Comparison of ENCODE assay signal across 21 cellular contexts in genomic region chr7:66246549-66247171, GRCh38. TPM values are rescaled to one million over a fixed set of nuclear protein-coding genes. Genes with fewer than 3 reads are reported as not detected.
A peak's percentile ranks its signal among the peaks of the same experiment; 100 is the strongest.
DNase-seq lines count a peak whose midpoint lies in the region; ATAC-seq, FAIRE-seq and TF ChIP-seq lines count a peak whose summit lies in the region.
"Had no signal": no experiment of that assay in that cellular context is flagged by ENCODE, and none has a peak within 500 bp of the region (broad histone marks: within the 10 kb centered on the region; RNA-seq: fewer than 3 reads in every experiment).

No MANE protein-coding gene starts in this region.

- ATAC-seq in GM23338 (peak; percentile 55; the same call in 2 of the 3 replicates), HG02763 (IDR thresholded peaks at IDR 0.05; ENCODE audit: unreplicated experiment) (no peak)
- ATAC-seq: PC-3 had no signal

- H3K4me2 ChIP-seq in GM23338 = no peak overlapping the region
- H3K4me2 ChIP-seq in neural progenitor cell = no peak overlapping the region

- H3K4me1 Mint-ChIP-seq in GM23338 (peaks cover 12% of the 10 kb centered on the region), neural progenitor cell (peaks cover 9% of the 10 kb centered on the region)

- no peaks in the 10 kb centered on the region for H3K36me3 Mint-ChIP-seq in GM23338 (ENCODE audit: low read depth)
- H3K36me3 Mint-ChIP-seq in neural progenitor cell = peaks cover 8% of the 10 kb centered on the region

- H3K4me1 ChIP-seq in GM23338 (ENCODE audit: insufficient read depth) = no peaks in the 10 kb centered on the region
- H3K4me1 ChIP-seq in ectodermal cell (ENCODE audit: control insufficient read depth, insufficient read depth, low read length) = no peaks in the 10 kb centered on the region
- peaks cover 6% of the 10 kb centered on the region for H3K4me1 ChIP-seq in neural progenitor cell
- H3K4me1 ChIP-seq in kidney (ENCODE audit: control insufficient read depth in 1 of 2, insufficient read depth in 1 of 2, low read depth in 1 of 2, low read length in 2 of 2) = no peaks in the 10 kb centered on the region
- H3K4me1 ChIP-seq in adrenal gland (replicated peaks in 1 of 2) = no peaks in the 10 kb centered on the region

- WGBS in ectodermal cell, 2 experiments = 35 to 63% methylated on average over 2 of the region's 2 CpGs
- 94 to 100% (median 96%) methylated on average over 2 of the region's 2 CpGs for WGBS in adrenal gland, 4 donors

- no peaks in the 10 kb centered on the region; the same call in none of the 2 replicates for H3K79me2 ChIP-seq in GM23338 (replicated peaks; ENCODE audit: insufficient read depth)
- peaks cover 9% of the 10 kb centered on the region for H3K79me2 ChIP-seq in neural progenitor cell (ENCODE audit: low read depth)

- H3K4me3 ChIP-seq in GM23338 = no peak overlapping the region
- no peak overlapping the region for H3K4me3 ChIP-seq in ectodermal cell (ENCODE audit: insufficient read depth, low read depth, low read length)
- H3K4me3 ChIP-seq in neural progenitor cell = no peak overlapping the region
- H3K4me3 ChIP-seq in kidney (ENCODE audit: low read length in 2 of 2) = no peak overlapping the region
- no peak overlapping the region for H3K4me3 ChIP-seq in adrenal gland
- H3K4me3 ChIP-seq: SJSA1 had no signal

- H3K27ac Mint-ChIP-seq in GM23338 (0 out of 2 replicates have a peak overlapping the region, but pooled peaks have one; percentile 17), neural progenitor cell (no peak overlapping the region)
- H3K27ac Mint-ChIP-seq: IgD-negative memory B cell had no signal

- no peaks in the 10 kb centered on the region for H3K36me3 ChIP-seq in GM23338 (ENCODE audit: insufficient read depth)
- no peaks in the 10 kb centered on the region for H3K36me3 ChIP-seq in ectodermal cell (ENCODE audit: control insufficient read depth, insufficient read depth, low read length)
- H3K36me3 ChIP-seq in neural progenitor cell = no peaks in the 10 kb centered on the region
- no peaks in the 10 kb centered on the region for H3K36me3 ChIP-seq in kidney (ENCODE audit: control insufficient read depth in 1 of 2, insufficient read depth in 2 of 2, low read length in 2 of 2)
- H3K36me3 ChIP-seq in adrenal gland (replicated peaks in 1 of 2) = no peaks in the 10 kb centered on the region

- H4K20me1 ChIP-seq in GM23338 (replicated peaks; ENCODE audit: insufficient read depth) (peaks cover 7% of the 10 kb centered on the region; the same call in 1 of the 2 replicates), neural progenitor cell (ENCODE audit: low read depth) (no peaks in the 10 kb centered on the region)

- intact Hi-C loops in kidney (cut with DNase I) = no loop called here
- intact Hi-C loops in adrenal gland (cut with DNase I) = no loop called here

- H3K27me3 Mint-ChIP-seq in GM23338 (ENCODE audit: insufficient read depth, low read depth, poor library complexity) = no peaks in the 10 kb centered on the region
- H3K27me3 Mint-ChIP-seq in neural progenitor cell (ENCODE audit: insufficient read depth, low read depth) = no peaks in the 10 kb centered on the region

- H3K9me3 ChIP-seq in ectodermal cell (ENCODE audit: control insufficient read depth, low read length) = no peaks in the 10 kb centered on the region
- H3K9me3 ChIP-seq in neural progenitor cell (ENCODE audit: low read depth) = no peaks in the 10 kb centered on the region
- no peaks in the 10 kb centered on the region for H3K9me3 ChIP-seq in kidney (ENCODE audit: control insufficient read depth in 1 of 2, low read length in 2 of 2)
- no peaks in the 10 kb centered on the region for H3K9me3 ChIP-seq in adrenal gland (replicated peaks in 1 of 3)
- H3K9me3 ChIP-seq: SJSA1 had no signal

- peak; percentile 47 for DNase-seq in GM23338 (ENCODE audit: low spot score)
- DNase-seq in NCI-H69 (lab: John Stamatoyannopoulos, UW) = peak; percentile 16
- DNase-seq in neural progenitor cell (ENCODE audit: low spot score) = peak; percentile 56
- DNase-seq in foreskin melanocyte = no peak
- no peak for DNase-seq in kidney
- DNase-seq in adrenal gland = no peak
- DNase-seq: COR-L47, DMS153, NCI-H1105 treated with DMSO at 0.1 percent for 48 hours, NCI-H1930, NCI-H2171 treated with DMSO at 0.1 percent for 48 hours, NCI-H446 treated with DMSO at 0.1 percent for 48 hours, NCI-H82 had no signal

- H3K27me3 ChIP-seq in GM23338 (ENCODE audit: insufficient read depth) (no peaks in the 10 kb centered on the region), ectodermal cell (ENCODE audit: control insufficient read depth, insufficient read depth, low read length, poor library complexity, severe bottlenecking) (no peaks in the 10 kb centered on the region), neural progenitor cell (no peaks in the 10 kb centered on the region), adrenal gland (no peaks in the 10 kb centered on the region)
- H3K27me3 ChIP-seq: SJSA1 had no signal

- H3K4me3 Mint-ChIP-seq in GM23338 (no peak overlapping the region), neural progenitor cell (no peak overlapping the region)
- H3K4me3 Mint-ChIP-seq: IgD-negative memory B cell had no signal

- H3K9ac ChIP-seq in neural progenitor cell (no peak overlapping the region), kidney (ENCODE audit: low read length in 2 of 2) (no peak overlapping the region)

- FAIRE-seq in kidney (lab: Jason Lieb, UNC) = no peak
- FAIRE-seq: GM12892, H1 had no signal

- H3K9me3 Mint-ChIP-seq in GM23338 (no peaks in the 10 kb centered on the region), neural progenitor cell (no peaks in the 10 kb centered on the region)
- H3K9me3 Mint-ChIP-seq: IgD-negative memory B cell had no signal

- H3K27ac ChIP-seq in GM23338 (ENCODE audit: low read depth) (no peak overlapping the region), ectodermal cell (ENCODE audit: insufficient read depth, low read depth, low read length, poor library complexity, severe bottlenecking) (peak overlapping the region; percentile 56), neural progenitor cell (no peak overlapping the region), kidney (ENCODE audit: low read depth in 2 of 2, low read length in 2 of 2) (no peak overlapping the region), adrenal gland (no peak overlapping the region)
- H3K27ac ChIP-seq: RWPE1, SJSA1 had no signal

- H2AFZ ChIP-seq in GM23338 = no peak overlapping the region
- no peak overlapping the region for H2AFZ ChIP-seq in neural progenitor cell (replicated peaks)

- TF ChIP-seq POLR2A in adrenal gland (IDR thresholded peaks at IDR 0.05) = no peak

- no peak for TF ChIP-seq CTCF in GM23338 (conservative IDR thresholded peaks at IDR 0.05; ENCODE audit: low read depth in 2 of 2)
- no peak for TF ChIP-seq CTCF in neural progenitor cell (IDR thresholded peaks at IDR 0.05)
- TF ChIP-seq CTCF in kidney (IDR thresholded peaks at IDR 0.05; ENCODE audit: borderline replicate concordance, extremely low read depth, insufficient read depth) = no peak
- no peak for TF ChIP-seq CTCF in adrenal gland (IDR thresholded peaks at IDR 0.05)

- H3K9me2 ChIP-seq in GM23338 (ENCODE audit: insufficient read depth) = 0 out of 2 replicates have a peak, but pooled peaks cover 3% of the 10 kb centered on the region

- H3F3A ChIP-seq in GM23338 (replicated peaks; ENCODE audit: low read depth) (no peaks in the 10 kb centered on the region), neural progenitor cell (ENCODE audit: low read depth) (peaks cover 12% of the 10 kb centered on the region)

TF ChIP-seq in GM23338, 12 proteins besides CTCF, POLR2A, EP300 and RAD21 (continues in another document):
- TF ChIP-seq JUNB (IDR thresholded peaks at IDR 0.05; ENCODE audit: unreplicated experiment) (no peak), ZNF114 (CRISPR knock-in tag; IDR thresholded peaks at IDR 0.05) (no peak), ZNF331 (CRISPR knock-in tag; IDR thresholded peaks at IDR 0.05; ENCODE audit: low read depth) (no peak), NANOG (IDR thresholded peaks at IDR 0.05; ENCODE audit: borderline replicate concordance) (no peak), STAT1 (IDR thresholded peaks at IDR 0.05; ENCODE audit: unreplicated experiment) (no peak), EZH2 (IDR thresholded peaks at IDR 0.05; ENCODE audit: low read depth, unreplicated experiment) (no peak), REST (IDR thresholded peaks at IDR 0.05; ENCODE audit: unreplicated experiment) (no peak), CREB1 (CRISPR knock-in tag; IDR thresholded peaks at IDR 0.05; ENCODE audit: low read depth) (no peak), POLR2AphosphoS5 (IDR thresholded peaks at IDR 0.05; ENCODE audit: low read depth) (no peak)

RNA-seq across cellular contexts. Expression of gene TPST1, which starts 41.5 kb away (rescaled TPM):
- total RNA-seq in GM23338 (2014; rRNA removed; shearing (Covaris generic)) = 19.2 and 20.4 TPM in 2 replicates
- polyA plus RNA-seq in GM23338 (2016; fragmentation: Nextera tagmentation; extraction: Ambion mirVana) (8.8 and 10.7 TPM in 2 replicates), kidney (ENCODE audit: insufficient read depth, low read depth, low replicate concordance) (23.6 TPM), adrenal gland (10 to 100 TPM in 1 of 3 donors, 1 to 10 TPM in 2; 6.8 to 22.3 (median 7.5) TPM)
- polyA plus RNA-seq in ectodermal cell (2013, experiment 1 of 4) = 26.5 TPM
- polyA plus RNA-seq in ectodermal cell (2013, experiment 2 of 4) = 23.1 TPM
- 21.9 TPM for polyA plus RNA-seq in ectodermal cell (2013, experiment 3 of 4)
- 21.9 TPM for polyA plus RNA-seq in ectodermal cell (2013, experiment 4 of 4)
- total RNA-seq in neural progenitor cell (ENCODE audit: low replicate concordance) (24.9 and 29.8 TPM in 2 replicates), kidney (35.7 TPM), adrenal gland (10 to 100 TPM; 23.9 to 70.2 (median 32.2) TPM)

Comparison
In these comparisons a context has a peak if more than half of its experiments do, and no peak if none do; other contexts are left out.
1. DNase-seq: peak in GM23338 (single experiment), NCI-H69 (single experiment) and neural progenitor cell (single experiment); none in foreskin melanocyte (single experiment), kidney (single experiment) and adrenal gland (0 of 7).